Comparison of ENCODE assay signal across 19 cellular contexts in the genomic region with DNA sequence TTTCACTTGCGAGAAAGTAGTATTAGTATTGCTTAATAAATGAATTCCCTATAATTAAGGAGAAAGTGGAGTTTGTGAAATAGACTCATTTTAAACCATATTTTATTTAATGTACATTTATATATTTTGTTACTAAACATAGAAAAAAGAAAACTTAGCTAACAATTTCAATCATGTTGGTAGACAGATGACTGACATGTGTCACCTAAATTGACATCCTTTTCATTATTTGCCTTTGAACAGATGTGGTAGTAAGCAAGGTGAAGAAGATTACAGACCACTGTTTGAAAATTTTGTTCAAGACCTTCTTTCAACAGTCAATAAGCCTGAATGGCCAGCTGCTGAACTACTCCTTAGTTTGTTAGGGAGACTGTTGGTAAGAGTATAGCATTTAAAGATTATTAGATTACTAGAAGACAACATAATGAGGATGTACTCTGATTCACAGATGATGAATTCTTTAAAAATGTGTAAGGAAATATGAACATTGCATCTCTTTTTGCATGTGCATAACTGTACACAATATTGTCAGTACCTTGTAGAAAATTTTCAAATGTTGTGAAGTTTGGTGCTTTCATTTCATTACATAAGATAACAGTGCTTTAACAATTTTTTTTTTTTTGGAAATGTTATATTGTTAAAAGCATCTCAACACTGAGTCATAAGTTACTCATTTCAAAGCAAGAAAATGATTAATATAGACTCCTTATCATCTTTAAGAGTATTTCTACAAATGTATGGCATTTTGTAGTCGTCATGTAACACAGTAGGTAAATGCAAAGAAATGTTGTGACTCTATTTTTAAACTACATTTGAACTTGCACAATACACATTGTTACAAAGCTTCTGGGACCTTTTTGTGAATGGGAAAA.
DNase-seq lines count a peak whose midpoint lies in the region; FAIRE-seq and TF ChIP-seq lines count a peak whose summit lies in the region.
"Had no signal": no experiment of that assay in that cellular context is flagged by ENCODE, and none has a peak within 500 bp of the region (broad histone marks: within the 10 kb centered on the region; RNA-seq: fewer than 3 reads in every experiment).

No MANE protein-coding gene starts in this region.

- H3K27me3 ChIP-seq in brain microvascular endothelial cell (replicated peaks) = no peaks in the 10 kb centered on the region
- H3K27me3 ChIP-seq: dorsolateral prefrontal cortex had no signal

- peak overlapping the region; percentile 51 for H3K27ac ChIP-seq in brain microvascular endothelial cell
- H3K27ac ChIP-seq: prostate gland had no signal

- no peak overlapping the region for H3K4me3 ChIP-seq in brain microvascular endothelial cell (ENCODE audit: low read depth, low read length)
- H3K4me3 ChIP-seq: dorsolateral prefrontal cortex, prostate gland had no signal

- in situ Hi-C loops in brain microvascular endothelial cell (cut with HindIII; ENCODE audit: low pct_ligation_motif_present, low sequenced_read_pairs) = no loop called here

- FAIRE-seq in D721Med (lab: Jason Lieb, UNC) = peak; percentile 60
- FAIRE-seq: keratinocyte had no signal

- no peak for DNase-seq in D721Med (ENCODE audit: insufficient read length, low spot score)
- peak; percentile 65 for DNase-seq in HS-5 (ENCODE audit: low read depth)
- no peak for DNase-seq in brain microvascular endothelial cell
- DNase-seq in iris pigment epithelial cell (ENCODE audit: low read depth) = peak; percentile 33
- no peak for DNase-seq in NCI-H446 (lab: John Stamatoyannopoulos, UW)
- DNase-seq in GM20000 (ENCODE audit: low spot score) = no peak
- DNase-seq in activated CD4-positive, alpha-beta T cell treated with anti-CD3 and anti-CD28 coated beads, Interleukin-2, amount 50 U/mL, for 1 hour = no peak
- DNase-seq: activated CD4-positive, alpha-beta T cell treated with anti-CD3 and anti-CD28 coated beads, Interleukin-2, amount 50 U/mL, for 48 hours; activated T-cell treated with anti-CD3 and anti-CD28 coated beads, Interleukin-2, amount 50 U/mL, for 1 hour; dorsolateral prefrontal cortex; GF-D8; hippocampal formation; mesenchymal stem cell; natural killer cell; NCI-H1417 treated with DMSO at 0.1 percent for 48 hours; small intestine; stimulated activated CD4-positive, alpha-beta T cell treated with anti-CD3 and anti-CD28 coated beads, Interleukin-4, amount 100 ng/mL, for 4 hours had no signal

- TF ChIP-seq CTCF in D721Med (IDR thresholded peaks at IDR 0.05; ENCODE audit: insufficient read depth, missing control alignments) (no peak), brain microvascular endothelial cell (IDR thresholded peaks at IDR 0.05; ENCODE audit: low read depth, low read length, missing control alignments) (no peak), GM20000 (IDR thresholded peaks at IDR 0.05; ENCODE audit: extremely low read depth, missing control alignments) (no peak)

- H3K36me3 ChIP-seq in brain microvascular endothelial cell (replicated peaks) = peaks cover 18% of the 10 kb centered on the region
- H3K36me3 ChIP-seq: prostate gland had no signal

Comparison
In these comparisons a context has a peak if more than half of its experiments do, and no peak if none do; other contexts are left out.
1. DNase-seq: peak in HS-5 (single experiment) and iris pigment epithelial cell (single experiment); none in D721Med (single experiment), brain microvascular endothelial cell (single experiment), NCI-H446 (0 of 2), GM20000 (single experiment) and activated CD4-positive, alpha-beta T cell treated with anti-CD3 and anti-CD28 coated beads, Interleukin-2, amount 50 U/mL, for 1 hour (single experiment).